ENCODE assay signal across 18 cellular contexts in genomic region chr10:109207361-109207760, GRCh38.
"Had no signal": no experiment of that assay in that cellular context is flagged by ENCODE, and none has a peak within 500 bp of the region (broad histone marks: within the 10 kb centered on the region; RNA-seq: fewer than 3 reads in every experiment).

No MANE protein-coding gene starts in this region.

- H3K27ac ChIP-seq: lower lobe of right lung, right atrium auricular region, transverse colon, vagina had no signal

- H3K9me3 ChIP-seq: lower lobe of right lung, right atrium auricular region, transverse colon, vagina had no signal

- ATAC-seq: activated CD8-positive, alpha-beta memory T cell treated with anti-CD3 and anti-CD28 coated beads, Interleukin-2, amount 10 ng/mL, durations not matched to agents 7 days and 5 days; lower lobe of right lung had no signal

- H3K4me1 Mint-ChIP-seq: activated B cell treated with CpG ODN at 0.5 μM for 24 hours; activated CD4-positive, alpha-beta memory T cell treated with anti-CD3 and anti-CD28 coated beads, Interleukin-2, amount 10 ng/mL, durations not matched to agents 7 days and 5 days; activated CD8-positive, alpha-beta memory T cell treated with anti-CD3 and anti-CD28 coated beads, Interleukin-2, amount 10 ng/mL, durations not matched to agents 7 days and 5 days; activated naive CD8-positive, alpha-beta T cell treated with anti-CD3 and anti-CD28 coated beads for 36 hours had no signal

- H3K27me3 Mint-ChIP-seq: activated B cell treated with CpG ODN at 0.5 μM for 24 hours; activated CD4-positive, alpha-beta memory T cell treated with anti-CD3 and anti-CD28 coated beads, Interleukin-2, amount 10 ng/mL, durations not matched to agents 7 days and 5 days; activated CD8-positive, alpha-beta memory T cell treated with anti-CD3 and anti-CD28 coated beads, Interleukin-2, amount 10 ng/mL, durations not matched to agents 7 days and 5 days; activated naive CD8-positive, alpha-beta T cell treated with anti-CD3 and anti-CD28 coated beads for 36 hours; stimulated activated naive CD8-positive, alpha-beta T cell treated with anti-CD3 and anti-CD28 coated beads, Interleukin-15, Interleukin-2, amounts not matched to agents 100 ng/mL and 50 ng/mL, for 24 hours had no signal

- H3K36me3 ChIP-seq: lower lobe of right lung, right atrium auricular region, transverse colon, vagina had no signal

- H3K4me3 Mint-ChIP-seq: activated B cell treated with CpG ODN at 0.5 μM for 24 hours; activated CD4-positive, alpha-beta memory T cell treated with anti-CD3 and anti-CD28 coated beads, Interleukin-2, amount 10 ng/mL, durations not matched to agents 7 days and 5 days; activated CD8-positive, alpha-beta memory T cell treated with anti-CD3 and anti-CD28 coated beads, Interleukin-2, amount 10 ng/mL, durations not matched to agents 7 days and 5 days; activated naive CD8-positive, alpha-beta T cell treated with anti-CD3 and anti-CD28 coated beads for 36 hours; mesothelial cell of epicardium; nephron progenitor cell; stimulated activated naive CD8-positive, alpha-beta T cell treated with anti-CD3 and anti-CD28 coated beads, Interleukin-15, Interleukin-2, amounts not matched to agents 100 ng/mL and 50 ng/mL, for 24 hours had no signal

- DNase-seq: activated B cell treated with CpG ODN at 0.5 μM for 24 hours; activated CD4-positive, alpha-beta memory T cell treated with anti-CD3 and anti-CD28 coated beads, Interleukin-2, amount 10 ng/mL, durations not matched to agents 7 days and 5 days; activated CD4-positive, alpha-beta T cell treated with anti-CD3 and anti-CD28 coated beads for 4 hours; activated CD8-positive, alpha-beta memory T cell treated with anti-CD3 and anti-CD28 coated beads, Interleukin-2, amount 10 ng/mL, durations not matched to agents 7 days and 5 days; activated naive CD8-positive, alpha-beta T cell treated with anti-CD3 and anti-CD28 coated beads for 36 hours; amniotic stem cell; caudate nucleus; lower lobe of right lung; nephron progenitor cell; stimulated activated CD4-positive, alpha-beta T cell treated with anti-CD3 and anti-CD28 coated beads, Interleukin-15, amount 100 ng/mL, for 24 hours; stimulated activated CD4-positive, alpha-beta T cell treated with anti-CD3 and anti-CD28 coated beads, Interleukin-2, amount 100 ng/mL, for 48 hours; T-helper 1 cell; T-helper 9 cell; transverse colon had no signal

- H3K27ac Mint-ChIP-seq: activated B cell treated with CpG ODN at 0.5 μM for 24 hours; activated CD4-positive, alpha-beta memory T cell treated with anti-CD3 and anti-CD28 coated beads, Interleukin-2, amount 10 ng/mL, durations not matched to agents 7 days and 5 days; activated CD8-positive, alpha-beta memory T cell treated with anti-CD3 and anti-CD28 coated beads, Interleukin-2, amount 10 ng/mL, durations not matched to agents 7 days and 5 days; activated naive CD8-positive, alpha-beta T cell treated with anti-CD3 and anti-CD28 coated beads for 36 hours; mesothelial cell of epicardium; nephron progenitor cell; stimulated activated naive CD8-positive, alpha-beta T cell treated with anti-CD3 and anti-CD28 coated beads, Interleukin-15, Interleukin-2, amounts not matched to agents 100 ng/mL and 50 ng/mL, for 24 hours had no signal

- H3K9me3 Mint-ChIP-seq: activated B cell treated with CpG ODN at 0.5 μM for 24 hours; activated CD4-positive, alpha-beta memory T cell treated with anti-CD3 and anti-CD28 coated beads, Interleukin-2, amount 10 ng/mL, durations not matched to agents 7 days and 5 days had no signal

- H3K4me1 ChIP-seq: lower lobe of right lung, right atrium auricular region, transverse colon, vagina had no signal

- H3K4me3 ChIP-seq: lower lobe of right lung, right atrium auricular region, transverse colon, vagina had no signal

- H3K27me3 ChIP-seq: right atrium auricular region, transverse colon, vagina had no signal

- H3K36me3 Mint-ChIP-seq: activated CD8-positive, alpha-beta memory T cell treated with anti-CD3 and anti-CD28 coated beads, Interleukin-2, amount 10 ng/mL, durations not matched to agents 7 days and 5 days; activated naive CD8-positive, alpha-beta T cell treated with anti-CD3 and anti-CD28 coated beads for 36 hours; mesothelial cell of epicardium had no signal
